26 cellular contexts compared by ENCODE assay signal in genomic region chr11:75859614-75860013, GRCh38.
"Had no signal": no experiment of that assay in that cellular context is flagged by ENCODE, and none has a peak within 500 bp of the region (broad histone marks: within the 10 kb centered on the region; RNA-seq: fewer than 3 reads in every experiment).

No MANE protein-coding gene starts in this region.

- FAIRE-seq: endothelial cell of umbilical vein had no signal

- H3K9me3 ChIP-seq: colonic mucosa, esophagus muscularis mucosa, esophagus squamous epithelium, gastrocnemius medialis, gastroesophageal sphincter, heart left ventricle, heart right ventricle had no signal

- H3K27me3 ChIP-seq: colonic mucosa, dorsolateral prefrontal cortex, esophagus muscularis mucosa, esophagus squamous epithelium, foreskin keratinocyte, gastrocnemius medialis, gastroesophageal sphincter, heart left ventricle, heart right ventricle, hepatocyte had no signal

- H3K36me3 ChIP-seq: colonic mucosa, gastrocnemius medialis, gastroesophageal sphincter had no signal

- ATAC-seq: effector memory CD8-positive, alpha-beta T cell; esophagus mucosa; foreskin keratinocyte; gastrocnemius medialis; gastroesophageal sphincter; heart left ventricle; heart right ventricle had no signal

- H3K4me3 ChIP-seq: colonic mucosa, coronary artery, dorsolateral prefrontal cortex, esophagus muscularis mucosa, esophagus squamous epithelium, gastrocnemius medialis, gastroesophageal sphincter, heart left ventricle, heart right ventricle, hepatocyte had no signal

- DNase-seq: colonic mucosa; cortex of kidney; dermis blood vessel endothelial cell; dorsolateral prefrontal cortex; effector CD4-positive, alpha-beta T cell; effector CD8-positive, alpha-beta T cell; effector memory CD4-positive, alpha-beta T cell; effector memory CD8-positive, alpha-beta T cell; endodermal cell; erythroblast; esophagus squamous epithelium; foreskin fibroblast; foreskin keratinocyte; foreskin melanocyte; gastrocnemius medialis; glutamatergic neuron; head of caudate nucleus; heart left ventricle; heart right ventricle had no signal

- H3K4me2 ChIP-seq: hepatocyte had no signal

- H2AFZ ChIP-seq: hepatocyte had no signal

- H3K4me1 ChIP-seq: colonic mucosa, foreskin keratinocyte, gastrocnemius medialis had no signal

- H3K27ac ChIP-seq: colonic mucosa, coronary artery, dorsolateral prefrontal cortex, epithelial cell of prostate, esophagus muscularis mucosa, esophagus squamous epithelium, foreskin keratinocyte, gastrocnemius medialis, gastroesophageal sphincter, heart left ventricle, heart right ventricle, hepatocyte had no signal
